In the genomic region with DNA sequence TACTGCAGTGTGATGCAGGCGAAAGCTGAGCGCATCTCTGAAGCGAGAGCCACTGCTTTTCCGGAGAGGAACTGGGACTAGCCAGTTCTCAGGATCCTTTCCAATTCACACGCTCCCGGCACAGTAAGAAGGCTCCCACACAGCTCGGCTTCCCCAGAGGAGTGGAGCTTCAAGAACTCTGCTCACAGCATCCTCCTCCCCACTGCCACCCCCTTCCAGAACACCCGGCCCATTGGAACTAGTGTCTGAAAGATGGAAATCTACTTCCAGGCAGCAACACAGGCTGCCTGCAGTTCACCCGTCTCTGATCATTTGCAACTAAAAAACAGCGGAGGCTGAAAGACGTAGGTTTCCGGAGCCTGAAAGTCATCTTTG, we compare ENCODE assay signal across 11 cellular contexts. TPM values are rescaled to one million over a fixed set of nuclear protein-coding genes. Genes with fewer than 3 reads are reported as not detected.
DNase-seq lines count a peak whose midpoint lies in the region; ATAC-seq, FAIRE-seq and TF ChIP-seq lines count a peak whose summit lies in the region.
"Had no signal": no experiment of that assay in that cellular context is flagged by ENCODE, and none has a peak within 500 bp of the region (broad histone marks: within the 10 kb centered on the region; RNA-seq: fewer than 3 reads in every experiment).

A gene (minus strand): TSS at position 163 of the 375 bp plus-strand sequence.

- TF ChIP-seq CTCF in cardiac fibroblast (IDR thresholded peaks at IDR 0.05; ENCODE audit: low read depth, low read length) (no peak), kidney (IDR thresholded peaks at IDR 0.05; ENCODE audit: borderline replicate concordance, extremely low read depth, insufficient read depth) (no peak), transverse colon (IDR thresholded peaks at IDR 0.05) (no peak)

- intact Hi-C loops in kidney (cut with DNase I), result no loop called here
- intact Hi-C loops in transverse colon (cut with DNase I; ENCODE audit: low total_unique reads), result no loop called here

- in situ Hi-C loops in transverse colon (cut with MboI; ENCODE audit: low pct_ligation_motif_present in 1 of 4, low pct_unique_long_range_greater_than_20kb in 1 of 4, low sequenced_read_pairs in 3 of 4), result no loop called here

- DNase-seq in NCI-H1694 (lab: John Stamatoyannopoulos, UW) (peak; percentile 5), NCI-H1694 treated with DMSO at 0.1 percent for 48 hours (lab: John Stamatoyannopoulos, UW) (no peak), cardiac fibroblast (ENCODE audit: low read depth in 2 of 2) (peak; percentile 42 to 50), kidney (no peak), transverse colon (peak; percentile 6), glomerular visceral epithelial cell (ENCODE audit: extremely low spot score) (no peak)
- DNase-seq: upper lobe of right lung had no signal

- no peak for FAIRE-seq in kidney (lab: Jason Lieb, UNC)
- FAIRE-seq: A204.1, keratinocyte had no signal

- peak within 1 kb of the TSS in 1 of 2 donors; percentile 35 for H3K9ac ChIP-seq in kidney (ENCODE audit: low read length in 2 of 2)

- 9 to 31% methylated on average over 4 to 12 of the region's 12 CpGs for WGBS in transverse colon (ENCODE audit: low coverage in 1 of 2), 2 donors

- ATAC-seq in HG02798 (IDR thresholded peaks at IDR 0.05; ENCODE audit: poor library complexity, unreplicated experiment), result no peak
- no peak for ATAC-seq in HG02852 (IDR thresholded peaks at IDR 0.05; ENCODE audit: unreplicated experiment)
- ATAC-seq: upper lobe of right lung had no signal

- H3K9me3 ChIP-seq in kidney (ENCODE audit: control insufficient read depth in 1 of 2, low read length in 2 of 2) (no peaks in the 10 kb centered on the region), transverse colon (no peaks in the 10 kb centered on the region)
- H3K9me3 ChIP-seq: upper lobe of right lung had no signal

- H3K4me3 ChIP-seq in cardiac fibroblast (replicated peaks in 1 of 2; ENCODE audit: low read depth in 2 of 2, low read length in 2 of 2), result peak within 1 kb of the TSS; percentile 25 to 51
- peak within 1 kb of the TSS; percentile 58 to 63 for H3K4me3 ChIP-seq in kidney (ENCODE audit: low read length in 2 of 2)
- peak within 1 kb of the TSS in 3 of 4 donors; percentile 9 to 30 (median 19) for H3K4me3 ChIP-seq in transverse colon
- H3K4me3 ChIP-seq: upper lobe of right lung had no signal

- H3K4me1 ChIP-seq in kidney (ENCODE audit: control insufficient read depth in 1 of 2, insufficient read depth in 1 of 2, low read depth in 1 of 2, low read length in 2 of 2), result peaks cover 0 to 2% of the 10 kb centered on the region in 2 donors
- H3K4me1 ChIP-seq in transverse colon, result no peaks in the 10 kb centered on the region
- H3K4me1 ChIP-seq: upper lobe of right lung had no signal

- TF ChIP-seq EP300 in transverse colon (IDR thresholded peaks at IDR 0.05; ENCODE audit: low read depth), result no peak

- H3K36me3 ChIP-seq in kidney (ENCODE audit: control insufficient read depth in 1 of 2, insufficient read depth in 2 of 2, low read length in 2 of 2) (no peaks in the 10 kb centered on the region), transverse colon (no peaks in the 10 kb centered on the region)
- H3K36me3 ChIP-seq: upper lobe of right lung had no signal

- no peak for TF ChIP-seq POLR2A in transverse colon (IDR thresholded peaks at IDR 0.05)

- no peaks in the 10 kb centered on the region for H3K27me3 ChIP-seq in transverse colon
- H3K27me3 ChIP-seq: upper lobe of right lung had no signal

- no peak within 1 kb of the TSS for H3K27ac ChIP-seq in kidney (ENCODE audit: low read depth in 2 of 2, low read length in 2 of 2)
- peak within 1 kb of the TSS in 3 of 4 donors; percentile 16 to 70 (median 39) for H3K27ac ChIP-seq in transverse colon
- H3K27ac ChIP-seq: upper lobe of right lung had no signal

RNA-seq across cellular contexts. Expression of the gene that starts here (rescaled TPM):
- total RNA-seq in kidney (1.5 TPM), transverse colon (1 to 10 TPM in 1 of 4 donors, under 1 TPM in 2, not detected in 1; 0.40 to 3.8 (median 0.82) TPM)
- 0.26 TPM for polyA plus RNA-seq in kidney (ENCODE audit: insufficient read depth, low read depth, low replicate concordance)
- total RNA-seq: upper lobe of right lung had no signal

Comparison
In these comparisons a context has a peak if more than half of its experiments do, and no peak if none do; other contexts are left out.
1. DNase-seq: peak in NCI-H1694 (single experiment), cardiac fibroblast (2 of 2) and transverse colon (single experiment); none in NCI-H1694 treated with DMSO at 0.1 percent for 48 hours (single experiment), kidney (single experiment) and glomerular visceral epithelial cell (single experiment).
2. H3K27ac ChIP-seq: peak in transverse colon (3 of 4); none in kidney (0 of 2).
3. Peak in every context shown above with its lines, with median percentiles within 50 percentile points of each other: H3K4me3 ChIP-seq.